ENCODE assay signal across 22 cellular contexts in genomic region chr3:104610730-104611652, GRCh38.
DNase-seq lines count a peak whose midpoint lies in the region; ATAC-seq and TF ChIP-seq lines count a peak whose summit lies in the region.
"Had no signal": no experiment of that assay in that cellular context is flagged by ENCODE, and none has a peak within 500 bp of the region (broad histone marks: within the 10 kb centered on the region; RNA-seq: fewer than 3 reads in every experiment).

No MANE protein-coding gene starts in this region.

- no peaks in the 10 kb centered on the region; the same call in 1 of the 2 replicates for H3K9me2 ChIP-seq in SK-N-SH

- H3K9me3 ChIP-seq in SK-N-SH (no peaks in the 10 kb centered on the region), transverse colon (no peaks in the 10 kb centered on the region), testis (no peaks in the 10 kb centered on the region)
- H3K9me3 ChIP-seq: heart left ventricle, MG63 had no signal

- H3K36me3 Mint-ChIP-seq in chondrocyte (ENCODE audit: low read depth) (no peaks in the 10 kb centered on the region), mesothelial cell of epicardium (no peaks in the 10 kb centered on the region)
- H3K36me3 Mint-ChIP-seq: activated naive CD8-positive, alpha-beta T cell treated with anti-CD3 and anti-CD28 coated beads, Interleukin-2, amount 10 ng/mL, durations not matched to agents 7 days and 5 days; CD4-positive, CD25-positive, alpha-beta regulatory T cell; immature natural killer cell had no signal

- CTCF ChIA-PET in SK-N-SH (lab: Yijun Ruan, JAX) = interaction anchor here (0.5 kb wide), 1 partner anchor 99 kb away, joined by 3 read pairs; no protein-coding TSS in a partner anchor

- TF ChIP-seq POLR2A in transverse colon (IDR thresholded peaks at IDR 0.05) (no peak), testis (IDR thresholded peaks at IDR 0.05) (no peak)

- H3K79me2 ChIP-seq in SK-N-SH (ENCODE audit: insufficient read depth) = no peaks in the 10 kb centered on the region

- no peak for TF ChIP-seq EP300 in SK-N-SH (IDR thresholded peaks at IDR 0.05; ENCODE audit: borderline replicate concordance in 1 of 2, low read depth in 1 of 2, low read length in 1 of 2)
- TF ChIP-seq EP300 in transverse colon (IDR thresholded peaks at IDR 0.05; ENCODE audit: low read depth) = no peak

- H3K4me1 ChIP-seq in SK-N-SH (ENCODE audit: control insufficient read depth in 1 of 2, insufficient read depth in 2 of 2, low read depth in 1 of 2, low read length in 1 of 2) = no peaks in the 10 kb centered on the region
- no peaks in the 10 kb centered on the region for H3K4me1 ChIP-seq in transverse colon
- H3K4me1 ChIP-seq in testis = no peaks in the 10 kb centered on the region
- H3K4me1 ChIP-seq: heart left ventricle had no signal

- H3K27ac Mint-ChIP-seq in chondrocyte (ENCODE audit: unreplicated experiment) (no peak overlapping the region), mesothelial cell of epicardium (no peak overlapping the region)
- H3K27ac Mint-ChIP-seq: activated CD4-positive, alpha-beta T cell treated with anti-CD3 and anti-CD28 coated beads for 36 hours; activated naive CD8-positive, alpha-beta T cell treated with anti-CD3 and anti-CD28 coated beads, Interleukin-2, amount 10 ng/mL, durations not matched to agents 7 days and 5 days; activated T-helper 1 cell treated with anti-CD3 and anti-CD28 coated beads, Interleukin-12 subunit alpha, Interleukin-12 subunit beta, Interleukin-2, Interleukin-4 antibody, amounts not matched to agents 30 ng/mL and 10 ng/mL and 1 ng/mL, durations not matched to agents 14 hours and 24 hours and 36 hours; CD4-positive, CD25-positive, alpha-beta regulatory T cell; immature natural killer cell had no signal

- TF ChIP-seq CTCF in SK-N-SH (IDR thresholded peaks at IDR 0.05) = peak; percentile 40
- TF ChIP-seq CTCF in chondrocyte (IDR thresholded peaks at IDR 0.05) = peak; percentile 66
- TF ChIP-seq CTCF in mesothelial cell of epicardium (IDR thresholded peaks at IDR 0.05; ENCODE audit: unreplicated experiment) = peak; percentile 76
- peak in 3 of 5 experiments; percentile 11 to 14 (median 14) for TF ChIP-seq CTCF in transverse colon (IDR thresholded peaks at IDR 0.05)
- peak in 1 of 3 experiments; percentile 29 for TF ChIP-seq CTCF in testis (IDR thresholded peaks at IDR 0.05)

- no peaks in the 10 kb centered on the region for H3F3A ChIP-seq in SK-N-SH (replicated peaks; ENCODE audit: insufficient read depth)

- no peak overlapping the region for H3K27ac ChIP-seq in SK-N-SH (ENCODE audit: low read depth in 2 of 2, low read length in 1 of 2)
- no peak overlapping the region for H3K27ac ChIP-seq in transverse colon
- no peak overlapping the region for H3K27ac ChIP-seq in testis
- H3K27ac ChIP-seq: heart left ventricle, RWPE1, skin epidermis had no signal

- H3K36me3 ChIP-seq in SK-N-SH (replicated peaks in 1 of 2; ENCODE audit: control insufficient read depth in 1 of 2, insufficient read depth in 2 of 2, low read length in 1 of 2) = no peaks in the 10 kb centered on the region
- H3K36me3 ChIP-seq in transverse colon = no peaks in the 10 kb centered on the region
- no peaks in the 10 kb centered on the region for H3K36me3 ChIP-seq in testis (ENCODE audit: low read depth, missing control alignments)
- H3K36me3 ChIP-seq: heart left ventricle, MG63 had no signal

- DNase-seq in SK-N-SH = no peak
- no peak for DNase-seq in chondrocyte (ENCODE audit: low spot score)
- no peak for DNase-seq in mesothelial cell of epicardium (ENCODE audit: low spot score in 2 of 2, unreplicated experiment in 2 of 2)
- DNase-seq in transverse colon = no peak
- DNase-seq in OCI-M2 (lab: John Stamatoyannopoulos, UW; ENCODE audit: unreplicated experiment) = no peak
- no peak for DNase-seq in NCI-H526 treated with DMSO at 0.1 percent for 48 hours (lab: John Stamatoyannopoulos, UW)
- no peak for DNase-seq in testis
- DNase-seq: activated CD4-positive, alpha-beta T cell treated with anti-CD3 and anti-CD28 coated beads for 36 hours; activated naive CD8-positive, alpha-beta T cell treated with anti-CD3 and anti-CD28 coated beads, Interleukin-2, amount 10 ng/mL, durations not matched to agents 7 days and 5 days; CD4-positive, CD25-positive, alpha-beta regulatory T cell; heart left ventricle; immature natural killer cell; MG63; NCI-H1694; NCI-H446 treated with DMSO at 0.1 percent for 48 hours; occipital lobe; stimulated activated CD4-positive, alpha-beta T cell treated with anti-CD3 and anti-CD28 coated beads, Interleukin-2, amount 100 ng/mL, for 48 hours; SW 1271 had no signal

- POLR2A ChIA-PET in SK-N-SH (lab: Yijun Ruan, JAX) = no interaction called here

- no peak for ATAC-seq in SK-N-SH treated with all-trans-retinoic acid at 6 μM for 48 hours
- ATAC-seq: activated CD4-positive, alpha-beta T cell treated with anti-CD3 and anti-CD28 coated beads for 36 hours; heart left ventricle had no signal

- in situ Hi-C loops in transverse colon (cut with MboI; ENCODE audit: low pct_ligation_motif_present in 1 of 4, low pct_unique_long_range_greater_than_20kb in 1 of 4, low sequenced_read_pairs in 3 of 4) = loop anchor here in 1 of 4 donors (25.0 kb wide), 1 partner anchor 751 kb away; the partner anchor contains the start of gene ALCAM

- H3K9me3 Mint-ChIP-seq in chondrocyte (ENCODE audit: low read depth) (peaks cover 11% of the 10 kb centered on the region), mesothelial cell of epicardium (peaks cover 32% of the 10 kb centered on the region)
- H3K9me3 Mint-ChIP-seq: activated naive CD8-positive, alpha-beta T cell treated with anti-CD3 and anti-CD28 coated beads, Interleukin-2, amount 10 ng/mL, durations not matched to agents 7 days and 5 days; activated T-helper 1 cell treated with anti-CD3 and anti-CD28 coated beads, Interleukin-12 subunit alpha, Interleukin-12 subunit beta, Interleukin-2, Interleukin-4 antibody, amounts not matched to agents 30 ng/mL and 10 ng/mL and 1 ng/mL, durations not matched to agents 14 hours and 24 hours and 36 hours had no signal

- H2AFZ ChIP-seq in SK-N-SH (ENCODE audit: low read depth) = no peak overlapping the region

- H3K9ac ChIP-seq in SK-N-SH = no peak overlapping the region

- intact Hi-C loops in transverse colon (cut with DNase I; ENCODE audit: low total_unique reads) = no loop called here
- intact Hi-C loops in testis (cut with DNase I; ENCODE audit: low total_unique reads) = no loop called here

- H3K4me3 ChIP-seq in SK-N-SH (ENCODE audit: low read depth in 2 of 2, low read length in 1 of 2) = no peak overlapping the region
- H3K4me3 ChIP-seq in transverse colon = no peak overlapping the region
- H3K4me3 ChIP-seq in testis = no peak overlapping the region
- H3K4me3 ChIP-seq: heart left ventricle, MG63, skin epidermis had no signal

- no peaks in the 10 kb centered on the region for H3K27me3 Mint-ChIP-seq in chondrocyte (ENCODE audit: low read depth)
- H3K27me3 Mint-ChIP-seq in mesothelial cell of epicardium (ENCODE audit: low read depth) = no peaks in the 10 kb centered on the region
- H3K27me3 Mint-ChIP-seq: activated CD4-positive, alpha-beta T cell treated with anti-CD3 and anti-CD28 coated beads for 36 hours; CD4-positive, CD25-positive, alpha-beta regulatory T cell had no signal

- H4K20me1 ChIP-seq in SK-N-SH (ENCODE audit: insufficient read depth) = no peaks in the 10 kb centered on the region

- H3K27me3 ChIP-seq in SK-N-SH (ENCODE audit: insufficient read depth) (no peaks in the 10 kb centered on the region), transverse colon (no peaks in the 10 kb centered on the region), testis (no peaks in the 10 kb centered on the region)
- H3K27me3 ChIP-seq: heart left ventricle, MG63 had no signal

- no peak overlapping the region for H3K4me2 ChIP-seq in SK-N-SH

- 57% methylated on average over 4 of the region's 4 CpGs for WGBS in SK-N-SH (ENCODE audit: low lambda C conversion rate)
- 38 to 51% methylated on average over 4 of the region's 4 CpGs for WGBS in transverse colon (ENCODE audit: low coverage in 1 of 2), 2 donors
- WGBS in testis, 2 donors = 63 to 66% methylated on average over 4 of the region's 4 CpGs

- H3K4me1 Mint-ChIP-seq in chondrocyte (ENCODE audit: low read depth) = no peaks in the 10 kb centered on the region
- H3K4me1 Mint-ChIP-seq in mesothelial cell of epicardium = peaks cover 6% of the 10 kb centered on the region
- H3K4me1 Mint-ChIP-seq: activated CD4-positive, alpha-beta T cell treated with anti-CD3 and anti-CD28 coated beads for 36 hours; activated naive CD8-positive, alpha-beta T cell treated with anti-CD3 and anti-CD28 coated beads, Interleukin-2, amount 10 ng/mL, durations not matched to agents 7 days and 5 days; CD4-positive, CD25-positive, alpha-beta regulatory T cell; immature natural killer cell had no signal

- H3K4me3 Mint-ChIP-seq in chondrocyte (ENCODE audit: unreplicated experiment) (no peak overlapping the region), mesothelial cell of epicardium (no peak overlapping the region)
- H3K4me3 Mint-ChIP-seq: activated CD4-positive, alpha-beta T cell treated with anti-CD3 and anti-CD28 coated beads for 36 hours; activated naive CD8-positive, alpha-beta T cell treated with anti-CD3 and anti-CD28 coated beads, Interleukin-2, amount 10 ng/mL, durations not matched to agents 7 days and 5 days; activated T-helper 1 cell treated with anti-CD3 and anti-CD28 coated beads, Interleukin-12 subunit alpha, Interleukin-12 subunit beta, Interleukin-2, Interleukin-4 antibody, amounts not matched to agents 30 ng/mL and 10 ng/mL and 1 ng/mL, durations not matched to agents 14 hours and 24 hours and 36 hours; CD4-positive, CD25-positive, alpha-beta regulatory T cell; immature natural killer cell had no signal

- TF ChIP-seq RAD21 in SK-N-SH (IDR thresholded peaks at IDR 0.05; ENCODE audit: low read length) = no peak

TF ChIP-seq in SK-N-SH, 30 proteins besides CTCF, POLR2A, EP300 and RAD21 (continues in another document):
- TF ChIP-seq ELF1 (IDR thresholded peaks at IDR 0.05) (no peak), EZH2phosphoT487 (IDR thresholded peaks at IDR 0.05; ENCODE audit: borderline replicate concordance, low read depth) (no peak), SIN3A (IDR thresholded peaks at IDR 0.05; ENCODE audit: borderline replicate concordance, low read depth, low read length) (no peak), FOXJ3 (CRISPR knock-in tag; IDR thresholded peaks at IDR 0.05) (no peak), RXRA (IDR thresholded peaks at IDR 0.05; ENCODE audit: borderline replicate concordance, low read depth) (no peak), TEAD4 (IDR thresholded peaks at IDR 0.05; ENCODE audit: borderline replicate concordance, insufficient read depth) (no peak)

TF ChIP-seq in SK-N-SH treated with all-trans-retinoic acid at 6 μM for 48 hours, 23 proteins besides CTCF, POLR2A, EP300 and RAD21 (continues in another document):
- TF ChIP-seq BACH2 (CRISPR knock-in tag; IDR thresholded peaks at IDR 0.05; ENCODE audit: borderline replicate concordance) = no peak
